20 cellular contexts compared by ENCODE assay signal in genomic region chr2:162435676-162436075, GRCh38.
DNase-seq lines count a peak whose midpoint lies in the region; ATAC-seq and TF ChIP-seq lines count a peak whose summit lies in the region.
"Had no signal": no experiment of that assay in that cellular context is flagged by ENCODE, and none has a peak within 500 bp of the region (broad histone marks: within the 10 kb centered on the region; RNA-seq: fewer than 3 reads in every experiment).

No MANE protein-coding gene starts in this region.

- DNase-seq in HPDE6-E6E7 (ENCODE audit: extremely low spot score) (peak; percentile 43), NCI-H748 (lab: John Stamatoyannopoulos, UW; ENCODE audit: unreplicated experiment) (peak; percentile 69), epithelial cell of prostate (ENCODE audit: low read depth, low spot score) (peak; percentile 54), retinal pigment epithelial cell (ENCODE audit: low read depth) (peak; percentile 26), GOT3 (lab: John Stamatoyannopoulos, UW) (no peak), sigmoid colon (no peak)
- DNase-seq: activated CD4-positive, alpha-beta T cell treated with anti-CD3 and anti-CD28 coated beads for 4 hours; activated CD8-positive, alpha-beta memory T cell treated with anti-CD3 and anti-CD28 coated beads, Interleukin-2, amount 10 ng/mL, durations not matched to agents 7 days and 5 days; activated naive CD8-positive, alpha-beta T cell treated with anti-CD3 and anti-CD28 coated beads for 36 hours; dermis blood vessel endothelial cell; GDM1; H9; MG63; NCI-H1694 treated with DMSO at 0.1 percent for 48 hours; occipital lobe; stimulated activated CD4-positive, alpha-beta T cell treated with anti-CD3 and anti-CD28 coated beads, Interleukin-1b, Interleukin-23, amount 100 ng/mL, for 48 hours had no signal

- 51 to 76% methylated on average over 1 of the region's 1 CpG for WGBS in sigmoid colon, 2 donors

- no peak for TF ChIP-seq EP300 in sigmoid colon (IDR thresholded peaks at IDR 0.05)

- no peak for TF ChIP-seq POLR2A in sigmoid colon (IDR thresholded peaks at IDR 0.05)

- H3K27ac ChIP-seq in epithelial cell of prostate (no peak overlapping the region), sigmoid colon (no peak overlapping the region)
- H3K27ac ChIP-seq: cardiac muscle cell had no signal

- H3K4me1 ChIP-seq in sigmoid colon = no peaks in the 10 kb centered on the region

- H3K4me3 ChIP-seq in retinal pigment epithelial cell (ENCODE audit: low read length) = no peak overlapping the region
- H3K4me3 ChIP-seq in sigmoid colon = no peak overlapping the region
- H3K4me3 ChIP-seq: cardiac muscle cell, MG63 had no signal

- intact Hi-C loops in sigmoid colon (cut with DNase I) = no loop called here

- no peak for ATAC-seq in HG03097 (IDR thresholded peaks at IDR 0.05; ENCODE audit: low FRiP score, unreplicated experiment)
- ATAC-seq: activated CD8-positive, alpha-beta memory T cell treated with anti-CD3 and anti-CD28 coated beads, Interleukin-2, amount 10 ng/mL, durations not matched to agents 7 days and 5 days; activated T-helper 17 cell treated with anti-CD3 and anti-CD28 coated beads, Interleukin-2, amount 50 U/mL, for 72 hours; sciatic nerve had no signal

- no peaks in the 10 kb centered on the region for H3K27me3 ChIP-seq in sigmoid colon
- H3K27me3 ChIP-seq: cardiac muscle cell, MG63 had no signal

- no peaks in the 10 kb centered on the region for H3K36me3 ChIP-seq in sigmoid colon
- H3K36me3 ChIP-seq: MG63 had no signal

- TF ChIP-seq CTCF in retinal pigment epithelial cell (conservative IDR thresholded peaks at IDR 0.05; ENCODE audit: low read depth, low read length) = no peak
- TF ChIP-seq CTCF in sigmoid colon (IDR thresholded peaks at IDR 0.05) = no peak

- no peaks in the 10 kb centered on the region for H3K9me3 ChIP-seq in sigmoid colon
- H3K9me3 ChIP-seq: MG63 had no signal

Comparison
In these comparisons a context has a peak if more than half of its experiments do, and no peak if none do; other contexts are left out.
1. DNase-seq: peak in HPDE6-E6E7 (single experiment), NCI-H748 (single experiment), epithelial cell of prostate (single experiment) and retinal pigment epithelial cell (single experiment); none in GOT3 (single experiment) and sigmoid colon (single experiment).